In the genomic region with DNA sequence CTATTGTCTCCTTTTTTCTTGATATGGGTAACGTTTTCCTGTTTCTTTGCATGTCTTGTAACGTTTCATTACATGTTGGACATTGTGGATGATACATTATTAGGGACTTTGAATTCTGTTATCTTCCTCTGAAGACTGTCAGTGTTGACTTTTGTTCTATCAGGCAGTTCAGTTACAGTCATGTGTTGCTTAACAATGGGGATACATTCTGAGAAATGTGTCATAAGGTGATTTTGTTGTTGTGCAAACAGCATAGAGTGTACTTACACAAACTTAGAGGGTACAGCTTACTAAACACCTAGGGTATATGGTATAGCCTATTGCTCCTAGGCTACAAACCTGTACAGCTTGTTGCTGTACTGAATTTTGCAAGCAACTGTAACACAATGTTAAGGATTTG, we compare ENCODE assay signal across 26 cellular contexts.
"Had no signal": no experiment of that assay in that cellular context is flagged by ENCODE, and none has a peak within 500 bp of the region (broad histone marks: within the 10 kb centered on the region; RNA-seq: fewer than 3 reads in every experiment).

No MANE protein-coding gene starts in this region.

- H3K27me3 Mint-ChIP-seq: naive thymus-derived CD8-positive, alpha-beta T cell; stimulated activated naive CD8-positive, alpha-beta T cell treated with anti-CD3 and anti-CD28 coated beads, Interleukin-15, Interleukin-2, amounts not matched to agents 100 ng/mL and 50 ng/mL, for 24 hours; type B pancreatic cell had no signal

- FAIRE-seq: kidney, pancreas had no signal

- H3K27ac Mint-ChIP-seq: immature natural killer cell; naive thymus-derived CD8-positive, alpha-beta T cell; nephron; stimulated activated effector memory CD8-positive, alpha-beta T cell treated with anti-CD3 and anti-CD28 coated beads, Interleukin-12 subunit alpha, Interleukin-12 subunit beta, amount 100 ng/mL, for 72 hours; stimulated activated naive CD8-positive, alpha-beta T cell treated with anti-CD3 and anti-CD28 coated beads, Interleukin-15, Interleukin-2, amounts not matched to agents 100 ng/mL and 50 ng/mL, for 24 hours; type B pancreatic cell had no signal

- DNase-seq: immature natural killer cell; kidney; left colon; left lung; lower lobe of right lung; mammary epithelial cell; mesenchymal stem cell; naive thymus-derived CD8-positive, alpha-beta T cell; nucleus accumbens; pancreas; posterior cingulate gyrus; retina; right cardiac atrium; sigmoid colon; small intestine; spleen; stimulated activated CD4-positive, alpha-beta T cell treated with anti-CD3 and anti-CD28 coated beads, Interleukin-4, amount 100 ng/mL, for 24 hours; stimulated activated naive CD4-positive, alpha-beta T cell had no signal

- H3K4me3 ChIP-seq: left lung, lower lobe of right lung, pancreas, prostate gland, sigmoid colon, spleen, tibial nerve, vagina had no signal

- H3K9me3 ChIP-seq: pancreas, prostate gland, vagina had no signal

- H3K4me1 Mint-ChIP-seq: immature natural killer cell; nephron; neural crest cell; stimulated activated effector memory CD8-positive, alpha-beta T cell treated with anti-CD3 and anti-CD28 coated beads, Interleukin-12 subunit alpha, Interleukin-12 subunit beta, amount 100 ng/mL, for 72 hours had no signal

- H3K27me3 ChIP-seq: left lung, pancreas, sigmoid colon, spleen, tibial nerve, vagina had no signal

- H3K4me3 Mint-ChIP-seq: immature natural killer cell; naive thymus-derived CD8-positive, alpha-beta T cell; nephron; neural crest cell; stimulated activated effector memory CD8-positive, alpha-beta T cell treated with anti-CD3 and anti-CD28 coated beads, Interleukin-12 subunit alpha, Interleukin-12 subunit beta, amount 100 ng/mL, for 72 hours; stimulated activated naive CD8-positive, alpha-beta T cell treated with anti-CD3 and anti-CD28 coated beads, Interleukin-15, Interleukin-2, amounts not matched to agents 100 ng/mL and 50 ng/mL, for 24 hours; type B pancreatic cell had no signal

- H3K36me3 Mint-ChIP-seq: stimulated activated effector memory CD8-positive, alpha-beta T cell treated with anti-CD3 and anti-CD28 coated beads, Interleukin-12 subunit alpha, Interleukin-12 subunit beta, amount 100 ng/mL, for 72 hours; type B pancreatic cell had no signal

- H3K27ac ChIP-seq: left lung, lower lobe of right lung, pancreas, prostate gland, sigmoid colon, spleen, tibial nerve, vagina had no signal

- H3K4me1 ChIP-seq: left lung, lower lobe of right lung, pancreas, prostate gland, sigmoid colon, spleen, tibial nerve, vagina had no signal

- H3K36me3 ChIP-seq: left lung, lower lobe of right lung, pancreas, prostate gland, vagina had no signal
